ENCODE assay signal across 19 cellular contexts in the genomic region with DNA sequence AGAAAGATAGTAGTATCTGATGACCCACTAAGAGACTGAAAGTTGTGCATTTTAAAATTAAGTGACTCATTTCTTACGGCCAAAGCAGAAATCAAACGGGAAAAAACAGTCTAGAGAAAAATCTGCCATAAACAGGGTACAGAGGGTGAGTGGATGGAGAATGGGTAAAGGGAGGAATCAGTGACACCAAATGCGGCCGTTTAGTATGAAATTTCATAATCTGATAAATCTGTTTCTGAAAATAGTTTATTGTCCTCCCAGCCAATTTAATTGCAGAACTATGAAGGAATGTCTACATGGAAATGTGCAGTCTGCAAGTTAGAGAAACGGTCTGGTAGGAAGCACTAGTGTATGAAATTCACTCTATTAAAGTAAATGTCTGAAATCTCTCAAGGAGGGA. TPM values are rescaled to one million over a fixed set of nuclear protein-coding genes. Genes with fewer than 3 reads are reported as not detected.
DNase-seq lines count a peak whose midpoint lies in the region; ATAC-seq and TF ChIP-seq lines count a peak whose summit lies in the region.
"Had no signal": no experiment of that assay in that cellular context is flagged by ENCODE, and none has a peak within 500 bp of the region (broad histone marks: within the 10 kb centered on the region; RNA-seq: fewer than 3 reads in every experiment).

No MANE protein-coding gene starts in this region.

- peak overlapping the region; percentile 38 for H3K27ac Mint-ChIP-seq in neural crest cell (ENCODE audit: unreplicated experiment)
- H3K27ac Mint-ChIP-seq: natural killer cell had no signal

- DNase-seq in EH (ENCODE audit: low read depth), result peak; percentile 55
- peak; percentile 44 to 64 for DNase-seq in fibroblast of lung (ENCODE audit: low read depth in 2 of 2)
- no peak for DNase-seq in neural crest cell (ENCODE audit: low read depth, low spot score)
- no peak for DNase-seq in activated CD4-positive, alpha-beta T cell treated with anti-CD3 and anti-CD28 coated beads for 48 hours
- no peak for DNase-seq in thyroid gland
- DNase-seq in GM10248 (ENCODE audit: extremely low spot score), result no peak
- DNase-seq: activated gamma-delta T cell, foreskin keratinocyte, GOT3, lower lobe of right lung, natural killer cell, NCI-H1048, NCI-H2107 had no signal

- peak; percentile 53; the same call in 2 of the 3 replicates for ATAC-seq in SK-N-SH treated with all-trans-retinoic acid at 6 μM for 48 hours
- no peak for ATAC-seq in activated CD4-positive, CD25-positive, alpha-beta regulatory T cell treated with anti-CD3 and anti-CD28 coated beads, Interleukin-2, amount 50 U/mL, for 24 hours
- ATAC-seq: foreskin keratinocyte, K562, lower lobe of right lung, natural killer cell had no signal

- H3K36me3 ChIP-seq in fibroblast of lung (ENCODE audit: control insufficient read depth, insufficient read depth, low read length) (no peaks in the 10 kb centered on the region), thyroid gland (no peaks in the 10 kb centered on the region)
- H3K36me3 ChIP-seq: lower lobe of right lung had no signal

- intact Hi-C loops in thyroid gland (cut with DNase I), result no loop called here

- no peaks in the 10 kb centered on the region for H3K9me3 Mint-ChIP-seq in neural crest cell
- H3K9me3 Mint-ChIP-seq: natural killer cell had no signal

- no peak overlapping the region for H2AFZ ChIP-seq in fibroblast of lung (ENCODE audit: low read length)

- TF ChIP-seq CTCF in fibroblast of lung (conservative IDR thresholded peaks at IDR 0.05 in 1 of 2, IDR thresholded peaks at IDR 0.05 in 1 of 2; ENCODE audit: low read depth in 1 of 2, low read length in 2 of 2), result no peak
- no peak for TF ChIP-seq CTCF in neural crest cell (conservative IDR thresholded peaks at IDR 0.05)
- TF ChIP-seq CTCF in thyroid gland (IDR thresholded peaks at IDR 0.05), result no peak
- TF ChIP-seq CTCF in GM10248 (IDR thresholded peaks at IDR 0.05; ENCODE audit: control extremely low read depth, extremely low read depth, low read depth, missing control alignments), result no peak

- no peaks in the 10 kb centered on the region for H3K27me3 Mint-ChIP-seq in neural crest cell (ENCODE audit: low read depth)

- H3K27ac ChIP-seq in fibroblast of lung (ENCODE audit: insufficient read depth, low read length) (no peak overlapping the region), thyroid gland (no peak overlapping the region)
- H3K27ac ChIP-seq: foreskin keratinocyte, HL-60, lower lobe of right lung had no signal

- H3K9me3 ChIP-seq in fibroblast of lung (ENCODE audit: control insufficient read depth, insufficient read depth, low read depth, low read length) (no peaks in the 10 kb centered on the region), thyroid gland (no peaks in the 10 kb centered on the region)
- H3K9me3 ChIP-seq: lower lobe of right lung had no signal

- H3K4me1 ChIP-seq in fibroblast of lung (ENCODE audit: control insufficient read depth, extremely low read depth, insufficient read depth, low read length) (peaks cover 26% of the 10 kb centered on the region), thyroid gland (no peaks in the 10 kb centered on the region)
- H3K4me1 ChIP-seq: foreskin keratinocyte had no signal

- POLR2A ChIA-PET in GM10248 (lab: Yijun Ruan, JAX), result no interaction called here

- H3K9ac ChIP-seq in fibroblast of lung (ENCODE audit: insufficient read depth, low read length), result no peak overlapping the region

- H3K4me3 ChIP-seq in fibroblast of lung (replicated peaks in 1 of 4; ENCODE audit: control extremely low read depth in 1 of 4, insufficient read depth in 1 of 4, low read depth in 3 of 4, low read length in 4 of 4) (peak overlapping the region in 3 of 4 experiments; percentile 20 to 45 (median 20)), thyroid gland (replicated peaks in 1 of 3) (no peak overlapping the region)
- H3K4me3 ChIP-seq: K562, lower lobe of right lung had no signal

- CTCF ChIA-PET in GM10248 (lab: Yijun Ruan, JAX), result interaction anchor here (1.1 to 1.4 kb wide), 3 partner anchors 8 to 22 kb away, joined by 3 read pairs; no protein-coding TSS in a partner anchor

- H4K20me1 ChIP-seq in fibroblast of lung (ENCODE audit: control insufficient read depth, extremely low read depth, insufficient read depth, low read length), result no peaks in the 10 kb centered on the region

- H3K4me3 Mint-ChIP-seq in neural crest cell, result no peak overlapping the region
- H3K4me3 Mint-ChIP-seq: natural killer cell had no signal

- H3K36me3 Mint-ChIP-seq in neural crest cell (ENCODE audit: low read depth), result no peaks in the 10 kb centered on the region
- H3K36me3 Mint-ChIP-seq: natural killer cell had no signal

- H3K79me2 ChIP-seq in fibroblast of lung (ENCODE audit: control insufficient read depth, insufficient read depth, low read length), result peaks cover 17% of the 10 kb centered on the region

- 61 to 65% methylated on average over 5 of the region's 5 CpGs for WGBS in thyroid gland, 2 donors

- no peak for TF ChIP-seq POLR2A in thyroid gland (IDR thresholded peaks at IDR 0.05)

- no peaks in the 10 kb centered on the region for H3K27me3 ChIP-seq in fibroblast of lung (ENCODE audit: control insufficient read depth, insufficient read depth, low read length)
- H3K27me3 ChIP-seq in thyroid gland, result no peaks in the 10 kb centered on the region
- H3K27me3 ChIP-seq: foreskin keratinocyte had no signal

- H3K4me1 Mint-ChIP-seq in neural crest cell, result peaks cover 58% of the 10 kb centered on the region

- H3K4me2 ChIP-seq in fibroblast of lung (ENCODE audit: extremely low read depth, insufficient read depth, low read length), result peak overlapping the region; percentile 54

TF ChIP-seq in SK-N-SH treated with all-trans-retinoic acid at 6 μM for 48 hours, 23 proteins besides CTCF, POLR2A, EP300 and RAD21:
- TF ChIP-seq ZFP30 (CRISPR knock-in tag; IDR thresholded peaks at IDR 0.05) (no peak), RARB (CRISPR knock-in tag; IDR thresholded peaks at IDR 0.05) (no peak), ZNF8 (CRISPR knock-in tag; IDR thresholded peaks at IDR 0.05) (no peak), ZNF565 (CRISPR knock-in tag; conservative IDR thresholded peaks at IDR 0.05; ENCODE audit: low read depth) (no peak), BACH2 (CRISPR knock-in tag; IDR thresholded peaks at IDR 0.05; ENCODE audit: borderline replicate concordance) (no peak), ISL1 (CRISPR knock-in tag; IDR thresholded peaks at IDR 0.05) (no peak), ZNF70 (CRISPR knock-in tag; IDR thresholded peaks at IDR 0.05) (no peak), TSHZ2 (CRISPR knock-in tag; IDR thresholded peaks at IDR 0.05) (no peak), PATZ1 (CRISPR knock-in tag; IDR thresholded peaks at IDR 0.05; ENCODE audit: borderline replicate concordance) (no peak), SNAI2 (CRISPR knock-in tag; IDR thresholded peaks at IDR 0.05) (no peak), ZC3H10 (CRISPR knock-in tag; IDR thresholded peaks at IDR 0.05) (no peak), PPARA (CRISPR knock-in tag; IDR thresholded peaks at IDR 0.05; ENCODE audit: borderline replicate concordance) (no peak), CSDC2 (CRISPR knock-in tag; IDR thresholded peaks at IDR 0.05) (no peak), ARNTL (CRISPR knock-in tag; IDR thresholded peaks at IDR 0.05; ENCODE audit: borderline replicate concordance, low read depth) (no peak)
TF ChIP-seq in SK-N-SH treated with all-trans-retinoic acid at 6 μM for 48 hours: peak in this region for 0.

RNA-seq across cellular contexts. Expression of gene ADAMTS12, which starts 39.5 kb away (rescaled TPM):
- 6.4 and 10.7 TPM in 2 replicates for total RNA-seq in fibroblast of lung
- polyA plus RNA-seq in fibroblast of lung, result 35.9 and 44.8 TPM in 2 replicates
- polyA plus RNA-seq in fibroblast of lung (2012), result 22.0 and 30.9 TPM in 2 replicates
- 68.3 and 81.3 TPM in 2 replicates for polyA minus RNA-seq in fibroblast of lung (ENCODE audit: low replicate concordance)
- total RNA-seq in neural crest cell, result 10.4 and 10.8 TPM in 2 replicates
- total RNA-seq in thyroid gland, result 1 to 10 TPM; 1.3 to 5.8 (median 2.3) TPM
- total RNA-seq: natural killer cell; pulmonary artery endothelial cell; T-helper 1 cell treated with Interleukin-12 subunit alpha and Interleukin-12 subunit beta and Interleukin-4 antibody, amounts not matched to agents 30 ng/mL and 1 ng/mL, for 36 hours had no signal
- polyA plus RNA-seq: K562 had no signal

Comparison
In these comparisons a context has a peak if more than half of its experiments do, and no peak if none do; other contexts are left out.
1. DNase-seq: peak in EH (single experiment) and fibroblast of lung (2 of 2); none in neural crest cell (single experiment), activated CD4-positive, alpha-beta T cell treated with anti-CD3 and anti-CD28 coated beads for 48 hours (single experiment), thyroid gland (0 of 2) and GM10248 (single experiment).
2. H3K4me3 ChIP-seq: peak in fibroblast of lung (3 of 4); none in thyroid gland (0 of 3).